Comparison of ENCODE assay signal across 8 cellular contexts in the genomic region with DNA sequence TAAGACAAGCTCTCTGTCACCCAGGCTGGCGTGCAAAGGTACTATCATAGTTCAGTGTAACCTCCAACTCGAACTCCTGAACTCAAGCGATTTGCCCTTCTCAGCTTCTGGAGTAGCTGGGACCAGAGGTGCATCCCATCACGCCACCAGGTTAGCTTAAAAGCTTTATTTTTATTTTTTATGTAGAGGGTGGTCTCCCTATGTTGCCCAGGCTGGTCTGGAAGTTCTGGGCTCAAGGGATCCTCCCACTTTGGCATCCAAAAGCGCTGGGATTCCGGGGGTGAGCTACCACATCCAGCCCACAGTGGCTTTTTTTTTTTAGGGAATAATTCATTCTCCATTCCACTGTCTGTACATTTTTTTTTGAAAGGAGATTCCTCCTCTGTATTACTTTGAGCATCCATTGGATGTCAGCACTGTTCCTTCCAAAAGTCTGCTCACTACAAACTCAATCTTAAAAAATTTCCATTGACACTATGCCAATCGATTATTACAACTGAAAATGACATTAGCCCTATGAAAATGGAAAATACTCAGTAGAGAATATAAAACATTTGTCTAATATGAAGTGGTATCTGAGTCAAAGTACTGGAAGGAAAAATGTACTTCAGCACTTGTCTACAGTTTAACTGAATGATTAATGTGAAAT. TPM values are rescaled to one million over a fixed set of nuclear protein-coding genes. Genes with fewer than 3 reads are reported as not detected.
DNase-seq lines count a peak whose midpoint lies in the region; ATAC-seq, FAIRE-seq and TF ChIP-seq lines count a peak whose summit lies in the region.

No MANE protein-coding gene starts in this region.

- ATAC-seq in T-helper 17 cell: no peak
- no peak for ATAC-seq in pancreas
- no peak for ATAC-seq in HG03520 (IDR thresholded peaks at IDR 0.05; ENCODE audit: unreplicated experiment)

- H3K27ac ChIP-seq in fibroblast of lung (ENCODE audit: insufficient read depth, low read length) (peak overlapping the region; percentile 97), pancreas (peak overlapping the region; percentile 98 to 100 (median 99))

- DNase-seq in CD1c-positive myeloid dendritic cell (ENCODE audit: extremely low spot score): peak; percentile 30
- peak; percentile 59 for DNase-seq in HCEC 1CT
- DNase-seq in T-helper 17 cell: no peak
- DNase-seq in fibroblast of lung (ENCODE audit: low read depth in 2 of 2): peak; percentile 62 to 65
- peak in 1 of 6 donors; percentile 20 for DNase-seq in pancreas
- no peak for DNase-seq in iPS-NIHi11 (ENCODE audit: low spot score)
- no peak for DNase-seq in DMS114 treated with DMSO at 0.1 percent for 48 hours (lab: John Stamatoyannopoulos, UW; ENCODE audit: unreplicated experiment)

- peak overlapping the region; percentile 64 for H3K4me2 ChIP-seq in fibroblast of lung (ENCODE audit: extremely low read depth, insufficient read depth, low read length)

- TF ChIP-seq CTCF in fibroblast of lung (conservative IDR thresholded peaks at IDR 0.05 in 1 of 2, IDR thresholded peaks at IDR 0.05 in 1 of 2; ENCODE audit: low read depth in 1 of 2, low read length in 2 of 2): peak; percentile 49 to 59
- peak in 1 of 4 donors; percentile 10 for TF ChIP-seq CTCF in pancreas (IDR thresholded peaks at IDR 0.05)

- peak overlapping the region; percentile 100 for H3K27ac Mint-ChIP-seq in T-helper 17 cell

- H3K27me3 ChIP-seq in fibroblast of lung (ENCODE audit: control insufficient read depth, insufficient read depth, low read length): no peaks in the 10 kb centered on the region
- no peaks in the 10 kb centered on the region for H3K27me3 ChIP-seq in pancreas

- intact Hi-C loops in pancreas (cut with DNase I): loop anchor here in 1 of 3 donors (10.0 kb wide), 1 partner anchor 98 kb away; no protein-coding TSS in a partner anchor

- no peaks in the 10 kb centered on the region for H3K27me3 Mint-ChIP-seq in T-helper 17 cell

- peaks cover 54% of the 10 kb centered on the region for H3K4me1 Mint-ChIP-seq in T-helper 17 cell

- WGBS in pancreas, 2 donors: 40 to 45% methylated on average over 7 of the region's 7 CpGs

- H3K9ac ChIP-seq in fibroblast of lung (ENCODE audit: insufficient read depth, low read length): peak overlapping the region; percentile 98

- peaks cover 29% of the 10 kb centered on the region for H3K4me1 ChIP-seq in fibroblast of lung (ENCODE audit: control insufficient read depth, extremely low read depth, insufficient read depth, low read length)
- H3K4me1 ChIP-seq in pancreas: peaks cover 40 to 61% (median 44%) of the 10 kb centered on the region in 3 donors

- peak; percentile 43 for FAIRE-seq in pancreas (lab: Jason Lieb, UNC)

- no peak overlapping the region for H2AFZ ChIP-seq in fibroblast of lung (ENCODE audit: low read length)

- H3K79me2 ChIP-seq in fibroblast of lung (ENCODE audit: control insufficient read depth, insufficient read depth, low read length): peaks cover 29% of the 10 kb centered on the region

- H3K4me3 ChIP-seq in fibroblast of lung (replicated peaks in 1 of 4; ENCODE audit: control extremely low read depth in 1 of 4, insufficient read depth in 1 of 4, low read depth in 3 of 4, low read length in 4 of 4): peak overlapping the region; percentile 54 to 93 (median 84)
- peak overlapping the region; percentile 40 to 96 (median 68) for H3K4me3 ChIP-seq in pancreas

- no peaks in the 10 kb centered on the region for H3K36me3 ChIP-seq in fibroblast of lung (ENCODE audit: control insufficient read depth, insufficient read depth, low read length)
- H3K36me3 ChIP-seq in pancreas: no peaks in the 10 kb centered on the region

- H3K9me3 ChIP-seq in T-helper 17 cell (ENCODE audit: control insufficient read depth, low read length, poor library complexity, severe bottlenecking): no peaks in the 10 kb centered on the region
- no peaks in the 10 kb centered on the region for H3K9me3 ChIP-seq in fibroblast of lung (ENCODE audit: control insufficient read depth, insufficient read depth, low read depth, low read length)
- no peaks in the 10 kb centered on the region for H3K9me3 ChIP-seq in pancreas

- peak overlapping the region; percentile 98 for H3K4me3 Mint-ChIP-seq in T-helper 17 cell

- no peaks in the 10 kb centered on the region for H4K20me1 ChIP-seq in fibroblast of lung (ENCODE audit: control insufficient read depth, extremely low read depth, insufficient read depth, low read length)

- H3K36me3 Mint-ChIP-seq in T-helper 17 cell (ENCODE audit: low read depth): peaks cover 7% of the 10 kb centered on the region

RNA-seq across cellular contexts. Expression of a gene that starts 1.3 kb away (rescaled TPM):
- total RNA-seq in T-helper 17 cell (10 to 100 TPM; 92.8 to 99.8 TPM), fibroblast of lung (2.8 and 8.6 TPM in 2 replicates), pancreas (10 to 100 TPM in 1 of 6 donors, 1 to 10 TPM in 5; 3.2 to 10.4 (median 5.5) TPM)
- polyA plus RNA-seq in fibroblast of lung (9.2 and 40.2 TPM in 2 replicates), pancreas (1 to 10 TPM; 4.6 to 5.1 TPM)
- 4.8 and 21.0 TPM in 2 replicates for polyA plus RNA-seq in fibroblast of lung (2012)
- 9.8 and 64.1 TPM in 2 replicates for polyA minus RNA-seq in fibroblast of lung (ENCODE audit: low replicate concordance)

RNA-seq across cellular contexts. Expression of a gene that starts 1.9 kb away (rescaled TPM):
- total RNA-seq in T-helper 17 cell: 10 to 100 TPM; 36.1 to 43.2 TPM
- total RNA-seq in fibroblast of lung: 36.7 and 50.2 TPM in 2 replicates
- polyA plus RNA-seq in fibroblast of lung: 56.9 and 64.2 TPM in 2 replicates
- 44.8 and 46.8 TPM in 2 replicates for polyA plus RNA-seq in fibroblast of lung (2012)
- 15.4 and 17.2 TPM in 2 replicates for polyA minus RNA-seq in fibroblast of lung (ENCODE audit: low replicate concordance)
- 10 to 100 TPM; 14.2 to 23.0 (median 21.0) TPM for total RNA-seq in pancreas
- polyA plus RNA-seq in pancreas: 10 to 100 TPM in 1 of 2 donors, 1 to 10 TPM in 1; 6.3 to 12.6 TPM

RNA-seq across cellular contexts. Expression of a gene that starts 45.5 kb away (rescaled TPM):
- 1 to 10 TPM; 3.8 to 4.3 TPM for total RNA-seq in T-helper 17 cell
- total RNA-seq in fibroblast of lung: 0.77 and 1.2 TPM in 2 replicates
- 0.73 and 0.95 TPM in 2 replicates for polyA plus RNA-seq in fibroblast of lung
- 0.69 and 0.73 TPM in 2 replicates for polyA plus RNA-seq in fibroblast of lung (2012)
- 2.0 TPM in 1 of 2 replicates, not detected in the other for polyA minus RNA-seq in fibroblast of lung (ENCODE audit: low replicate concordance)
- under 1 TPM; 0.31 to 0.63 (median 0.51) TPM for total RNA-seq in pancreas
- under 1 TPM; 0.28 to 0.30 TPM for polyA plus RNA-seq in pancreas

Comparison
In these comparisons a context has a peak if more than half of its experiments do, and no peak if none do; other contexts are left out.
1. DNase-seq: peak in CD1c-positive myeloid dendritic cell (single experiment), HCEC 1CT (single experiment) and fibroblast of lung (2 of 2); none in T-helper 17 cell (0 of 3), iPS-NIHi11 (single experiment) and DMS114 treated with DMSO at 0.1 percent for 48 hours (single experiment).